ENCODE assay signal across 8 cellular contexts in genomic region chr18:79524181-79525078, GRCh38.
DNase-seq lines count a peak whose midpoint lies in the region; ATAC-seq and TF ChIP-seq lines count a peak whose summit lies in the region.

No MANE protein-coding gene starts in this region.

- 81 to 92% (median 83%) methylated on average over 48 to 63 of the region's 63 CpGs for WGBS in stomach, 5 donors
- 89 to 91% methylated on average over 33 to 52 of the region's 63 CpGs for WGBS in thyroid gland, 2 donors

- TF ChIP-seq EP300 in stomach (IDR thresholded peaks at IDR 0.05) = no peak

- peak overlapping the region; percentile 83 for H3K4me3 Mint-ChIP-seq in T-helper 2 cell treated with Interferon-gamma antibody and Interleukin-4, amounts not matched to agents 5 μg/mL and 100 μg/mL, for 36 hours
- H3K4me3 Mint-ChIP-seq in glutamatergic neuron (ENCODE audit: unreplicated experiment) = no peak overlapping the region

- intact Hi-C loops in stomach (cut with DNase I; ENCODE audit: low total_unique reads) = no loop called here
- intact Hi-C loops in thyroid gland (cut with DNase I) = loop anchor here (10.0 kb wide), 1 partner anchor 120 kb away; no protein-coding TSS in a partner anchor

- H3K4me3 ChIP-seq in coronary artery = no peak overlapping the region
- H3K4me3 ChIP-seq in stomach = no peak overlapping the region
- H3K4me3 ChIP-seq in thyroid gland (replicated peaks in 1 of 3) = no peak overlapping the region

- H3K27ac Mint-ChIP-seq in T-helper 2 cell treated with Interferon-gamma antibody and Interleukin-4, amounts not matched to agents 5 μg/mL and 100 μg/mL, for 36 hours = peak overlapping the region; percentile 95
- no peak overlapping the region for H3K27ac Mint-ChIP-seq in glutamatergic neuron (ENCODE audit: unreplicated experiment)

- TF ChIP-seq POLR2A in stomach (IDR thresholded peaks at IDR 0.05) (no peak), thyroid gland (IDR thresholded peaks at IDR 0.05) (no peak)

- H3K27me3 Mint-ChIP-seq in T-helper 2 cell treated with Interferon-gamma antibody and Interleukin-4, amounts not matched to agents 5 μg/mL and 100 μg/mL, for 36 hours (ENCODE audit: low read depth) = no peaks in the 10 kb centered on the region
- H3K27me3 Mint-ChIP-seq in glutamatergic neuron (ENCODE audit: unreplicated experiment) = peaks cover 4% of the 10 kb centered on the region

- H3K36me3 Mint-ChIP-seq in T-helper 2 cell treated with Interferon-gamma antibody and Interleukin-4, amounts not matched to agents 5 μg/mL and 100 μg/mL, for 36 hours (ENCODE audit: low read depth) = peaks cover 15% of the 10 kb centered on the region
- no peaks in the 10 kb centered on the region for H3K36me3 Mint-ChIP-seq in glutamatergic neuron (ENCODE audit: unreplicated experiment)

- H3K9me3 Mint-ChIP-seq in T-helper 2 cell treated with Interferon-gamma antibody and Interleukin-4, amounts not matched to agents 5 μg/mL and 100 μg/mL, for 36 hours = no peaks in the 10 kb centered on the region
- peaks cover 4% of the 10 kb centered on the region for H3K9me3 Mint-ChIP-seq in glutamatergic neuron (ENCODE audit: unreplicated experiment)

- H3K27me3 ChIP-seq in stomach (peaks cover 0 to 6% (median 0%) of the 10 kb centered on the region in 3 donors), thyroid gland (no peaks in the 10 kb centered on the region)

- H3K27ac ChIP-seq in coronary artery = no peak overlapping the region
- peak overlapping the region; percentile 25 to 53 (median 41) for H3K27ac ChIP-seq in stomach
- no peak overlapping the region for H3K27ac ChIP-seq in thyroid gland

- H3K4me1 Mint-ChIP-seq in T-helper 2 cell treated with Interferon-gamma antibody and Interleukin-4, amounts not matched to agents 5 μg/mL and 100 μg/mL, for 36 hours (ENCODE audit: low read depth) = peaks cover 42% of the 10 kb centered on the region
- H3K4me1 Mint-ChIP-seq in glutamatergic neuron (ENCODE audit: low read depth, unreplicated experiment) = no peaks in the 10 kb centered on the region

- TF ChIP-seq CTCF in coronary artery (IDR thresholded peaks at IDR 0.05) (no peak), stomach (IDR thresholded peaks at IDR 0.05) (no peak), glutamatergic neuron (IDR thresholded peaks at IDR 0.05; ENCODE audit: partially characterized antibody, unreplicated experiment) (no peak), thyroid gland (IDR thresholded peaks at IDR 0.05) (no peak)

- H3K36me3 ChIP-seq in stomach = peaks cover 0 to 15% (median 6%) of the 10 kb centered on the region in 4 donors
- H3K36me3 ChIP-seq in thyroid gland = no peaks in the 10 kb centered on the region

- peak; percentile 70 for DNase-seq in T-helper 2 cell treated with Interferon-gamma antibody and Interleukin-4, amounts not matched to agents 5 μg/mL and 100 μg/mL, for 36 hours (ENCODE audit: low spot score)
- DNase-seq in coronary artery (ENCODE audit: low spot score) = peak; percentile 68
- DNase-seq in stomach = no peak
- no peak for DNase-seq in glutamatergic neuron
- DNase-seq in NCI-H128 (lab: John Stamatoyannopoulos, UW; ENCODE audit: unreplicated experiment) = no peak
- DNase-seq in thyroid gland = no peak

- H3K4me1 ChIP-seq in stomach (peaks cover 6 to 20% (median 14%) of the 10 kb centered on the region in 4 donors), thyroid gland (peaks cover 4 to 9% of the 10 kb centered on the region in 2 donors)

- H3K9me3 ChIP-seq in stomach = no peaks in the 10 kb centered on the region
- no peaks in the 10 kb centered on the region for H3K9me3 ChIP-seq in thyroid gland

- peak; percentile 23 for ATAC-seq in GM18519 (IDR thresholded peaks at IDR 0.05; ENCODE audit: low FRiP score, unreplicated experiment)
- peak; percentile 33 for ATAC-seq in HG02852 (IDR thresholded peaks at IDR 0.05; ENCODE audit: unreplicated experiment)

Comparison
In these comparisons a context has a peak if more than half of its experiments do, and no peak if none do; other contexts are left out.
1. DNase-seq: peak in T-helper 2 cell treated with Interferon-gamma antibody and Interleukin-4, amounts not matched to agents 5 μg/mL and 100 μg/mL, for 36 hours (single experiment) and coronary artery (single experiment); none in stomach (single experiment), glutamatergic neuron (single experiment), NCI-H128 (single experiment) and thyroid gland (0 of 2).
2. H3K27ac ChIP-seq: peak in stomach (5 of 5); none in coronary artery (0 of 2) and thyroid gland (0 of 3).